In the genomic region with DNA sequence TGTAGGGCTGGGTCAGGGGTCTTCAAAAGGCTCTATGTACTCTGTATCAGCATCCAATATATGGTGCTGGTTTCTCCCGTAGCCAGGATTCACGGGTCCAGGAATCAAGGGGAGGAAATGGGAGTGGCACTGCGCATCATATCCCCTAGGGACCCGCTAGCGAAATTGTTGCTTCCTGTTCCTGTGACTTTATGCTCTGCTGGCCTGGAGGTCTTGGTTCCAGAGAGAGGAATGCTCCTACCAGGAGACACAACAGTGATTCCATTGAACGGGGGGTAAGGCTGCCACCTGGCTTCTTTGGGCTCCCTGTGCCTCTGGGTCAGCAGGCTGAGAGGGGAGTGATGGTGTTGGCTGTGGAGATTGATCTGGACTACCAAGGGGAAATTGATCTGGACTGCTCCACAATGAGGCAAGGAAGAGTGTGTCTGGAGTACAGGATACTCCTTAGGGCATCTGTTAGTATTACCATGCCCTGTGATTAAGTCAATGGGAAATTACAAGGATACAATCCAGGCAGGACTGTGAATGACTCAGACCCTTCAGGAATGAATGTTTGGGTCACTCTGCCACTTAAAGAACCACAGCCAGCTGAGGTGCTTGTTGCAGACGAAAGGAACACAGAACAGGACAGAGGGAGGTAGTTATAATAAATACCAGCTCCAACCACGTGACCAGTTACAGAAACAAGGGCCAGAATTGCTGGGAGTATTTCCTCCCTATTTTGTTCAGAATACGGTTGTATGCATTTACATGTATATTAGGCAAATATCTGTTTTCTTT, we compare ENCODE assay signal across 10 cellular contexts. TPM values are rescaled to one million over a fixed set of nuclear protein-coding genes. Genes with fewer than 3 reads are reported as not detected.
DNase-seq lines count a peak whose midpoint lies in the region; ATAC-seq and TF ChIP-seq lines count a peak whose summit lies in the region.
"Had no signal": no experiment of that assay in that cellular context is flagged by ENCODE, and none has a peak within 500 bp of the region (broad histone marks: within the 10 kb centered on the region; RNA-seq: fewer than 3 reads in every experiment).

No MANE protein-coding gene starts in this region.

- peak; percentile 72 for DNase-seq in COLO829 (ENCODE audit: low spot score)
- DNase-seq in NCI-H510A (lab: John Stamatoyannopoulos, UW), result peak; percentile 54
- no peak for DNase-seq in epithelial cell of prostate (ENCODE audit: low read depth, low spot score)
- DNase-seq in omental fat pad (ENCODE audit: low spot score), result no peak
- DNase-seq in T-helper 1 cell, result no peak
- no peak for DNase-seq in NCI-H128 (lab: John Stamatoyannopoulos, UW; ENCODE audit: unreplicated experiment)
- DNase-seq: activated CD8-positive, alpha-beta memory T cell treated with anti-CD3 and anti-CD28 coated beads, Interleukin-2, amount 50 U/mL, for 4 hours had no signal

- TF ChIP-seq CTCF in omental fat pad (IDR thresholded peaks at IDR 0.05), result no peak

- peak overlapping the region; percentile 61 for H3K27ac ChIP-seq in epithelial cell of prostate
- H3K27ac ChIP-seq: ovary had no signal

- peak; percentile 62 for ATAC-seq in omental fat pad (ENCODE audit: low FRiP score)
- no peak for ATAC-seq in HG03159 (IDR thresholded peaks at IDR 0.05; ENCODE audit: unreplicated experiment)
- no peak for ATAC-seq in GM21367 (IDR thresholded peaks at IDR 0.05; ENCODE audit: unreplicated experiment)

RNA-seq across cellular contexts. Expression of gene SPSB1, which starts 10.2 kb away (rescaled TPM):
- total RNA-seq in omental fat pad, result 100 to 1,000 TPM in 1 of 4 donors, 10 to 100 TPM in 3; 33.5 to 111 (median 76.3) TPM

Comparison
In these comparisons a context has a peak if more than half of its experiments do, and no peak if none do; other contexts are left out.
1. DNase-seq: peak in COLO829 (single experiment) and NCI-H510A (single experiment); none in epithelial cell of prostate (single experiment), omental fat pad (single experiment), T-helper 1 cell (0 of 5) and NCI-H128 (single experiment).